ENCODE assay signal across 18 cellular contexts in the genomic region with DNA sequence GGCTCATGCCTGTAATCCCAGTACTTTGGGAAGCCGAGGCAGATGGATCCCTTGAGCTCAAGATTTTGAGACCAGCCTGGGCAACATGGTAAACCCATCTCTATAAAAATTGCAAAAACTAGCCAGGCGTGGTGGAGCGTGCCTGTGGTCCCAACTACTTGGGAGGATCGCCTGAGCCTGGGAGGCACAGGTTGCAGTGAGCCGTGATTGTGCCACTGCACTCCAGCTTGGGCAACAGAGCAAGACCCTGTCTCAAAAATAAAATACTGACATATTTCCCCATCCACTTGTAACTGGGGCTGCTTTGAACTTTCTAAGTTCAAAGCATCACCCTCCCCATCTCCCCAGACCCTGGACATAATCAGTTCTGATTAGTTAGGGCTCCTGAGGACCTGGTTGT. TPM values are rescaled to one million over a fixed set of nuclear protein-coding genes. Genes with fewer than 3 reads are reported as not detected.
DNase-seq lines count a peak whose midpoint lies in the region; ATAC-seq and TF ChIP-seq lines count a peak whose summit lies in the region.
"Had no signal": no experiment of that assay in that cellular context is flagged by ENCODE, and none has a peak within 500 bp of the region (broad histone marks: within the 10 kb centered on the region; RNA-seq: fewer than 3 reads in every experiment).

No MANE protein-coding gene starts in this region.

- no peaks in the 10 kb centered on the region for H3K79me2 ChIP-seq in trophoblast cell (ENCODE audit: control insufficient read depth, insufficient read depth, low read length, poor library complexity)

- H2AK5ac ChIP-seq in trophoblast cell (ENCODE audit: low read length) = no peak overlapping the region

- no peak for TF ChIP-seq CTCF in A673 (conservative IDR thresholded peaks at IDR 0.05; ENCODE audit: low read depth, low read length)

- CTCF ChIA-PET in A673 (lab: Charles Lee) = no interaction called here

- no peaks in the 10 kb centered on the region for H3K27me3 ChIP-seq in A673 (replicated peaks; ENCODE audit: insufficient read depth, low read depth, low read length, poor library complexity)
- no peaks in the 10 kb centered on the region for H3K27me3 ChIP-seq in trophoblast cell (ENCODE audit: insufficient read depth, low read length)

- H4K8ac ChIP-seq in trophoblast cell (ENCODE audit: low read depth, low read length) = no peak overlapping the region

- intact Hi-C loops in A673 (cut with micrococcal nuclease; ENCODE audit: unreplicated experiment) = no loop called here

- H4K91ac ChIP-seq in trophoblast cell (ENCODE audit: low read depth, low read length) = peak overlapping the region; percentile 62

- peaks cover 27% of the 10 kb centered on the region for H3K79me1 ChIP-seq in trophoblast cell (ENCODE audit: low read length)

- H2BK120ac ChIP-seq in trophoblast cell (ENCODE audit: insufficient read depth, low read length, poor library complexity) = no peak overlapping the region

- ATAC-seq in GM18517 (IDR thresholded peaks at IDR 0.05; ENCODE audit: unreplicated experiment) = no peak
- ATAC-seq: HepG2 had no signal

- DNase-seq in A673 (ENCODE audit: low spot score) (no peak), SK-N-MC (ENCODE audit: low read depth, low spot score) (no peak), islet precursor cell (peak; percentile 36), trophoblast cell (no peak), medulla oblongata (ENCODE audit: extremely low spot score) (no peak)
- DNase-seq in stimulated activated CD4-positive, alpha-beta T cell treated with anti-CD3 and anti-CD28 coated beads, Interleukin-15, amount 100 ng/mL, for 24 hours = no peak
- DNase-seq: AML-193; C1 segment of cervical spinal cord; Calu3; CD4-positive, alpha-beta T cell; DMS79; EL; HCEC 1CT; HFFc6 had no signal

- H3K9ac ChIP-seq in SK-N-MC (ENCODE audit: insufficient read length) (no peak overlapping the region), trophoblast cell (ENCODE audit: low read length) (no peak overlapping the region)

- POLR2A ChIA-PET in A673 (lab: Charles Lee; ENCODE audit: low non-redundant PET) = no interaction called here

- no peaks in the 10 kb centered on the region for H3K36me3 ChIP-seq in A673 (ENCODE audit: insufficient read depth, low read length, poor library complexity, severe bottlenecking)
- no peaks in the 10 kb centered on the region for H3K36me3 ChIP-seq in SK-N-MC (ENCODE audit: insufficient read depth, low read length)
- no peaks in the 10 kb centered on the region for H3K36me3 ChIP-seq in trophoblast cell (ENCODE audit: control insufficient read depth in 1 of 2, insufficient read depth in 2 of 2, low read length in 2 of 2)

- H3K9me3 ChIP-seq in A673 (ENCODE audit: low read depth, low read length, poor library complexity, severe bottlenecking) (no peaks in the 10 kb centered on the region), SK-N-MC (ENCODE audit: low read depth, low read length) (no peaks in the 10 kb centered on the region), trophoblast cell (ENCODE audit: insufficient read depth, low read depth, low read length) (no peaks in the 10 kb centered on the region)

- no TSS peak for BruUV-seq in A673 (replicated peaks; lab: Mats Ljungman, UMichigan)

- H2BK5ac ChIP-seq in trophoblast cell (ENCODE audit: low read depth, low read length, poor library complexity) = no peak overlapping the region

- H2BK12ac ChIP-seq in trophoblast cell (ENCODE audit: low read length) = peak overlapping the region; percentile 48

- H4K12ac ChIP-seq in trophoblast cell (ENCODE audit: low read depth, low read length) = no peak overlapping the region

- H3K27ac ChIP-seq in A673 (ENCODE audit: low read depth, low read length, poor library complexity, severe bottlenecking) (peak overlapping the region; percentile 70), SK-N-MC (peak overlapping the region; percentile 98), trophoblast cell (ENCODE audit: low read depth, low read length) (no peak overlapping the region)
- H3K27ac ChIP-seq: 22Rv1 had no signal

- H2AFZ ChIP-seq in trophoblast cell (ENCODE audit: insufficient read depth, low read length, poor library complexity) = no peak overlapping the region

- H3K4me3 ChIP-seq in A673 (ENCODE audit: low read depth, low read length, poor library complexity, severe bottlenecking) (no peak overlapping the region), SK-N-MC (peak overlapping the region; percentile 74), trophoblast cell (ENCODE audit: low read depth, low read length) (no peak overlapping the region)

- H3K4ac ChIP-seq in trophoblast cell (ENCODE audit: low read depth, low read length) = no peak overlapping the region

- peak overlapping the region; percentile 40 for H3K14ac ChIP-seq in trophoblast cell (ENCODE audit: low read length)

- H3K18ac ChIP-seq in trophoblast cell (ENCODE audit: low read length) = peak overlapping the region; percentile 39

- WGBS in trophoblast cell (ENCODE audit: extremely low coverage, insufficient coverage, insufficient read length) = no CpG with 5 or more reads among the region's 5 CpGs

- H3K23ac ChIP-seq in trophoblast cell (ENCODE audit: low read length) = no peak overlapping the region

- H3K4me2 ChIP-seq in trophoblast cell (ENCODE audit: low read length) = no peak overlapping the region

- H3K4me1 ChIP-seq in A673 (ENCODE audit: insufficient read depth, low read length, poor library complexity, severe bottlenecking) = peaks cover 56% of the 10 kb centered on the region
- H3K4me1 ChIP-seq in trophoblast cell (ENCODE audit: control insufficient read depth in 1 of 2, insufficient read depth in 2 of 2, low read length in 2 of 2) = peaks cover 20 to 38% of the 10 kb centered on the region in 2 experiments

RNA-seq across cellular contexts. Expression of a gene that starts 7.2 kb away (rescaled TPM):
- total RNA-seq in A673 (2021) = 2.4 and 2.8 TPM in 2 replicates
- 68.2 and 72.5 TPM in 2 replicates for polyA plus RNA-seq in trophoblast cell (2013)
- total RNA-seq: Calu3, H4, HepG2, HFFc6 had no signal
- polyA plus RNA-seq: HepG2 had no signal

RNA-seq across cellular contexts. Expression of a gene that starts 27.5 kb away (rescaled TPM):
- total RNA-seq in A673 (2021) = 20.0 and 20.9 TPM in 2 replicates
- polyA plus RNA-seq in trophoblast cell (2013) = 19.7 and 21.1 TPM in 2 replicates

RNA-seq across cellular contexts. Expression of a gene that starts 29.5 kb away (rescaled TPM):
- total RNA-seq in A673 (2021) = 31.9 and 32.9 TPM in 2 replicates
- 15.7 and 15.8 TPM in 2 replicates for polyA plus RNA-seq in trophoblast cell (2013)
